Comparison of ENCODE assay signal across 8 cellular contexts in genomic region chr12:82326905-82327503, GRCh38. TPM values are rescaled to one million over a fixed set of nuclear protein-coding genes. Genes with fewer than 3 reads are reported as not detected.
DNase-seq lines count a peak whose midpoint lies in the region; ATAC-seq, FAIRE-seq and TF ChIP-seq lines count a peak whose summit lies in the region.

No MANE protein-coding gene starts in this region.

- H3K27me3 ChIP-seq in astrocyte (ENCODE audit: insufficient read depth, low read length), result no peaks in the 10 kb centered on the region
- no peaks in the 10 kb centered on the region for H3K27me3 ChIP-seq in liver (ENCODE audit: control insufficient read depth in 4 of 4, insufficient read depth in 4 of 4, low read length in 3 of 4)

- H3K36me3 ChIP-seq in astrocyte (ENCODE audit: insufficient read depth, low read length) (no peaks in the 10 kb centered on the region), liver (ENCODE audit: control insufficient read depth in 4 of 4, insufficient read depth in 3 of 4, low read depth in 1 of 4, low read length in 3 of 4) (no peaks in the 10 kb centered on the region)

- H3K4me1 ChIP-seq in astrocyte (ENCODE audit: insufficient read depth, low read length) (no peaks in the 10 kb centered on the region), liver (ENCODE audit: control insufficient read depth in 4 of 4, insufficient read depth in 4 of 4, low read length in 3 of 4) (no peaks in the 10 kb centered on the region)

- DNase-seq in NCI-H1436 (lab: John Stamatoyannopoulos, UW), result peak; percentile 8
- peak; percentile 10 for DNase-seq in astrocyte (ENCODE audit: low read depth)
- DNase-seq in cerebellum (ENCODE audit: low spot score), result no peak
- DNase-seq in effector memory CD8-positive, alpha-beta T cell, result no peak

- TF ChIP-seq RAD21 in liver (IDR thresholded peaks at IDR 0.05), result peak; percentile 68 to 72

- H3K27ac Mint-ChIP-seq in astrocyte (ENCODE audit: unreplicated experiment), result no peak overlapping the region
- H3K27ac Mint-ChIP-seq in effector memory CD8-positive, alpha-beta T cell, result no peak overlapping the region

- H3K4me2 ChIP-seq in astrocyte (ENCODE audit: low read length), result no peak overlapping the region

- no peak overlapping the region for H3K4me3 Mint-ChIP-seq in astrocyte (ENCODE audit: unreplicated experiment)
- no peak overlapping the region for H3K4me3 Mint-ChIP-seq in effector memory CD8-positive, alpha-beta T cell

- FAIRE-seq in astrocyte (lab: Jason Lieb, UNC), result no peak

- no peak overlapping the region for H3K4me3 ChIP-seq in astrocyte (ENCODE audit: insufficient read depth, low read depth, low read length)
- H3K4me3 ChIP-seq in liver (ENCODE audit: low read depth in 1 of 3, low read length in 3 of 3), result no peak overlapping the region

- no peaks in the 10 kb centered on the region for H3K9me3 Mint-ChIP-seq in astrocyte (ENCODE audit: unreplicated experiment)
- H3K9me3 Mint-ChIP-seq in effector memory CD8-positive, alpha-beta T cell, result no peaks in the 10 kb centered on the region

- no peaks in the 10 kb centered on the region for H3K79me2 ChIP-seq in astrocyte (ENCODE audit: insufficient read depth, low read length)

- no peaks in the 10 kb centered on the region for H4K20me1 ChIP-seq in astrocyte (ENCODE audit: insufficient read depth, low read length)

- H3K9me3 ChIP-seq in astrocyte (ENCODE audit: insufficient read depth, low read depth, low read length) (no peaks in the 10 kb centered on the region), liver (ENCODE audit: control insufficient read depth in 4 of 4, low read length in 3 of 4) (no peaks in the 10 kb centered on the region)

- H3K27me3 Mint-ChIP-seq in astrocyte (ENCODE audit: low read depth, unreplicated experiment), result no peaks in the 10 kb centered on the region
- no peaks in the 10 kb centered on the region for H3K27me3 Mint-ChIP-seq in effector memory CD8-positive, alpha-beta T cell

- H3K27ac ChIP-seq in C4-2B (no peak overlapping the region), astrocyte (ENCODE audit: low read depth, low read length) (no peak overlapping the region), liver (ENCODE audit: low read depth in 1 of 2, low read length in 2 of 2) (no peak overlapping the region)

- ATAC-seq in GM19468 (IDR thresholded peaks at IDR 0.05; ENCODE audit: extremely low read depth, unreplicated experiment) (peak; percentile 40), HG03108 (IDR thresholded peaks at IDR 0.05; ENCODE audit: unreplicated experiment) (no peak)
- ATAC-seq in effector memory CD8-positive, alpha-beta T cell (replicated peaks), result no peak

- no peaks in the 10 kb centered on the region for H3K36me3 Mint-ChIP-seq in astrocyte (ENCODE audit: low read depth, unreplicated experiment)
- H3K36me3 Mint-ChIP-seq in effector memory CD8-positive, alpha-beta T cell (ENCODE audit: insufficient read depth), result no peaks in the 10 kb centered on the region

- TF ChIP-seq CTCF in C4-2B (conservative IDR thresholded peaks at IDR 0.05) (peak; percentile 72), astrocyte (IDR thresholded peaks at IDR 0.05; ENCODE audit: insufficient read depth, low read depth, low read length) (peak; percentile 38), liver (IDR thresholded peaks at IDR 0.05; ENCODE audit: low read depth, low read length, missing input control) (peak; percentile 34)

- WGBS in liver, result 12% methylated on average over 1 of the region's 1 CpG

- H2AFZ ChIP-seq in astrocyte (ENCODE audit: low read depth, low read length), result no peak overlapping the region

- no peaks in the 10 kb centered on the region for H3K4me1 Mint-ChIP-seq in astrocyte (ENCODE audit: low read depth, unreplicated experiment)
- no peaks in the 10 kb centered on the region for H3K4me1 Mint-ChIP-seq in effector memory CD8-positive, alpha-beta T cell (ENCODE audit: low read depth in 2 of 2)

- H3K9ac ChIP-seq in astrocyte (ENCODE audit: low read length) (no peak overlapping the region), liver (ENCODE audit: low read depth in 1 of 2, low read length in 2 of 2) (no peak overlapping the region)

TF ChIP-seq in liver, 16 proteins besides CTCF, POLR2A, EP300 and RAD21:
- TF ChIP-seq EGR1 (IDR thresholded peaks at IDR 0.05; ENCODE audit: low read depth in 2 of 2) (no peak), HNF4A (conservative IDR thresholded peaks at IDR 0.05) (no peak), HNF4G (IDR thresholded peaks at IDR 0.05) (no peak), JUND (IDR thresholded peaks at IDR 0.05) (no peak), REST (IDR thresholded peaks at IDR 0.05) (no peak), SP1 (IDR thresholded peaks at IDR 0.05) (no peak), FOXA1 (IDR thresholded peaks at IDR 0.05) (no peak), ATF3 (IDR thresholded peaks at IDR 0.05) (no peak), YY1 (IDR thresholded peaks at IDR 0.05) (no peak), NR2F2 (IDR thresholded peaks at IDR 0.05) (no peak), GABPA (IDR thresholded peaks at IDR 0.05 in 1 of 2, conservative IDR thresholded peaks at IDR 0.05 in 1 of 2) (no peak), RXRA (IDR thresholded peaks at IDR 0.05) (no peak), FOXA2 (IDR thresholded peaks at IDR 0.05) (no peak), MAX (IDR thresholded peaks at IDR 0.05) (no peak), TAF1 (conservative IDR thresholded peaks at IDR 0.05) (no peak)

RNA-seq across cellular contexts. Expression of gene CCDC59, which starts 31.2 kb away (rescaled TPM):
- total RNA-seq in astrocyte (43.7 and 46.0 TPM in 2 replicates), liver (10 to 100 TPM; 16.1 to 20.2 TPM), cerebellum (25.6 TPM)
- polyA plus RNA-seq in liver, result 10 to 100 TPM; 14.4 to 22.0 TPM

RNA-seq across cellular contexts. Expression of gene METTL25, which starts 31.3 kb away (rescaled TPM):
- total RNA-seq in astrocyte (6.8 and 9.4 TPM in 2 replicates), liver (10 to 100 TPM; 11.3 to 13.4 TPM), cerebellum (20.2 TPM)
- 1 to 10 TPM; 1.5 to 7.9 TPM for polyA plus RNA-seq in liver

Comparison
In these comparisons a context has a peak if more than half of its experiments do, and no peak if none do; other contexts are left out.
1. DNase-seq: peak in NCI-H1436 (single experiment) and astrocyte (single experiment); none in cerebellum (single experiment) and effector memory CD8-positive, alpha-beta T cell (0 of 3).
2. Peak in every context shown above with its lines, with median percentiles within 50 percentile points of each other: CTCF ChIP-seq.